20 cellular contexts compared by ENCODE assay signal in the genomic region with DNA sequence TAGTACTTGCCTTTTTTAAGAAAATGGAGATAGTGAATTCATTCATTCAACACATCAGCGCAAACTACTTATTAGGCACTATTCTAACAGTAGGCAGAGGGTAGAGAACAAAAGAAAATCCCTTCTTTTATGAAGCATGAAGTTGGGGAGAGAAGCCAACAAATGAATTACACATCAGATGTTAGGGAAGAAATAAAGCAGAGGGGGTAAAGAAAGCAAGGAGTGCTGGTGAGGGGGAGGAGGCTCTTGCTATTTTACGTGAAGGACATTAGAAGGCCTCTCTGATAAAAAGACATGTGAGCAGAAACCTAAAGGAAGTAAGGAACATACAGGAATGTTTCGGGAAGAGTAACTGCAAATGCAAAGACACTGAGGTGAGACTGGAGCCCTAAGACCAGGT.
"Had no signal": no experiment of that assay in that cellular context is flagged by ENCODE, and none has a peak within 500 bp of the region (broad histone marks: within the 10 kb centered on the region; RNA-seq: fewer than 3 reads in every experiment).

No MANE protein-coding gene starts in this region.

- H3K36me3 ChIP-seq: esophagus squamous epithelium, gastroesophageal sphincter, right lobe of liver, tibial nerve had no signal

- H3K36me3 Mint-ChIP-seq: naive B cell; stimulated activated effector memory CD8-positive, alpha-beta T cell treated with anti-CD3 and anti-CD28 coated beads, Interleukin-12 subunit alpha, Interleukin-12 subunit beta, amount 100 ng/mL, for 72 hours had no signal

- H3K27me3 Mint-ChIP-seq: dendritic cell treated with granulocyte-macrophage colony-stimulating factor and Interleukin-4, amounts not matched to agents 40 ng/mL and 50 ng/mL, for 4 days; effector memory CD8-positive, alpha-beta T cell; naive B cell had no signal

- DNase-seq: effector memory CD8-positive, alpha-beta T cell; esophagus squamous epithelium; foreskin fibroblast; glutamatergic neuron; kidney; left colon; left ventricle myocardium superior; mesendoderm; naive B cell; psoas muscle; retina; right lobe of liver; stimulated activated CD4-positive, alpha-beta T cell treated with anti-CD3 and anti-CD28 coated beads, Interleukin-4, amount 100 ng/mL, for 1 hour; stimulated activated CD8-positive, alpha-beta memory T cell treated with anti-CD3 and anti-CD28 coated beads, Interleukin-4, amount 100 ng/mL, for 48 hours; stimulated activated naive CD8-positive, alpha-beta T cell treated with anti-CD3 and anti-CD28 coated beads, Interleukin-15, Interleukin-2, amounts not matched to agents 100 U/mL and 50 U/mL, for 24 hours had no signal

- H3K4me3 Mint-ChIP-seq: dendritic cell treated with granulocyte-macrophage colony-stimulating factor and Interleukin-4, amounts not matched to agents 40 ng/mL and 50 ng/mL, for 4 days; effector memory CD8-positive, alpha-beta T cell; naive B cell; nephron; stimulated activated effector memory CD8-positive, alpha-beta T cell treated with anti-CD3 and anti-CD28 coated beads, Interleukin-12 subunit alpha, Interleukin-12 subunit beta, amount 100 ng/mL, for 72 hours had no signal

- ATAC-seq: effector memory CD8-positive, alpha-beta T cell; gastroesophageal sphincter; left colon; left ventricle myocardium superior; psoas muscle; right lobe of liver; stimulated activated effector memory CD8-positive, alpha-beta T cell treated with anti-CD3 and anti-CD28 coated beads, Interleukin-12 subunit alpha, Interleukin-12 subunit beta, amount 100 ng/mL, for 72 hours; stimulated activated naive CD8-positive, alpha-beta T cell treated with anti-CD3 and anti-CD28 coated beads, Interleukin-15, Interleukin-2, amounts not matched to agents 100 U/mL and 50 U/mL, for 24 hours had no signal

- H3K9me3 Mint-ChIP-seq: dendritic cell treated with granulocyte-macrophage colony-stimulating factor and Interleukin-4, amounts not matched to agents 40 ng/mL and 50 ng/mL, for 4 days; effector memory CD8-positive, alpha-beta T cell; nephron; stimulated activated effector memory CD8-positive, alpha-beta T cell treated with anti-CD3 and anti-CD28 coated beads, Interleukin-12 subunit alpha, Interleukin-12 subunit beta, amount 100 ng/mL, for 72 hours had no signal

- H3K4me1 Mint-ChIP-seq: nephron had no signal

- H3K27ac ChIP-seq: esophagus squamous epithelium, gastroesophageal sphincter, psoas muscle, right lobe of liver, tibial nerve had no signal

- H3K27me3 ChIP-seq: esophagus squamous epithelium, gastroesophageal sphincter, right lobe of liver, tibial nerve had no signal

- H3K9me3 ChIP-seq: esophagus squamous epithelium, gastroesophageal sphincter, psoas muscle, right lobe of liver, tibial nerve had no signal

- H3K4me3 ChIP-seq: esophagus squamous epithelium, gastroesophageal sphincter, psoas muscle, right lobe of liver, tibial nerve had no signal

- H3K27ac Mint-ChIP-seq: dendritic cell treated with granulocyte-macrophage colony-stimulating factor and Interleukin-4, amounts not matched to agents 40 ng/mL and 50 ng/mL, for 4 days; nephron; stimulated activated effector memory CD8-positive, alpha-beta T cell treated with anti-CD3 and anti-CD28 coated beads, Interleukin-12 subunit alpha, Interleukin-12 subunit beta, amount 100 ng/mL, for 72 hours had no signal

- H3K4me1 ChIP-seq: esophagus squamous epithelium, gastroesophageal sphincter, right lobe of liver, tibial nerve had no signal
